In genomic region chr4:122309988-122310626, GRCh38 we compare ENCODE assay signal across 9 cellular contexts.
DNase-seq lines count a peak whose midpoint lies in the region; ATAC-seq and TF ChIP-seq lines count a peak whose summit lies in the region.
"Had no signal": no experiment of that assay in that cellular context is flagged by ENCODE, and none has a peak within 500 bp of the region (broad histone marks: within the 10 kb centered on the region; RNA-seq: fewer than 3 reads in every experiment).

No MANE protein-coding gene starts in this region.

- no peaks in the 10 kb centered on the region for H3K27me3 ChIP-seq in gastrocnemius medialis

- no peaks in the 10 kb centered on the region for H3K4me1 ChIP-seq in gastrocnemius medialis

- ATAC-seq in stimulated activated memory B cell treated with anti-CD40 and anti-IgM and Interleukin-4, amounts not matched to agents 10 μg/mL and 1 μg/mL and 100 μg/mL, for 72 hours: no peak
- ATAC-seq in HG02610 (IDR thresholded peaks at IDR 0.05; ENCODE audit: unreplicated experiment): no peak
- no peak for ATAC-seq in gastrocnemius medialis
- ATAC-seq in activated naive CD4-positive, alpha-beta T cell treated with anti-CD3 and anti-CD28 coated beads, Interleukin-2, amount 50 U/mL, for 72 hours: no peak

- TF ChIP-seq CTCF in brain (conservative IDR thresholded peaks at IDR 0.05) (peak; percentile 58 to 76), nephron progenitor cell (IDR thresholded peaks at IDR 0.05) (peak; percentile 67), gastrocnemius medialis (IDR thresholded peaks at IDR 0.05 in 4 of 5, conservative IDR thresholded peaks at IDR 0.05 in 1 of 5) (peak in 1 of 5 experiments; percentile 35)

- H3K9me3 Mint-ChIP-seq in brain (no peaks in the 10 kb centered on the region), nephron progenitor cell (no peaks in the 10 kb centered on the region)
- no peaks in the 10 kb centered on the region for H3K9me3 Mint-ChIP-seq in stimulated activated memory B cell treated with anti-CD40 and anti-IgM and Interleukin-4, amounts not matched to agents 10 μg/mL and 1 μg/mL and 100 μg/mL, for 72 hours
- H3K9me3 Mint-ChIP-seq in activated naive CD4-positive, alpha-beta T cell treated with anti-CD3 and anti-CD28 coated beads, Interleukin-2, amount 50 U/mL, for 72 hours: no peaks in the 10 kb centered on the region

- no peaks in the 10 kb centered on the region for H3K9me3 ChIP-seq in gastrocnemius medialis

- H3K27ac ChIP-seq in gastrocnemius medialis: no peak overlapping the region

- H3K27me3 Mint-ChIP-seq in brain (no peaks in the 10 kb centered on the region), nephron progenitor cell (ENCODE audit: low read depth, poor library complexity) (no peaks in the 10 kb centered on the region)
- H3K27me3 Mint-ChIP-seq in stimulated activated memory B cell treated with anti-CD40 and anti-IgM and Interleukin-4, amounts not matched to agents 10 μg/mL and 1 μg/mL and 100 μg/mL, for 72 hours: no peaks in the 10 kb centered on the region

- peaks cover 41% of the 10 kb centered on the region for H3K36me3 Mint-ChIP-seq in brain
- H3K36me3 Mint-ChIP-seq in nephron progenitor cell (ENCODE audit: low read depth): peaks cover 21% of the 10 kb centered on the region
- peaks cover 24% of the 10 kb centered on the region for H3K36me3 Mint-ChIP-seq in stimulated activated memory B cell treated with anti-CD40 and anti-IgM and Interleukin-4, amounts not matched to agents 10 μg/mL and 1 μg/mL and 100 μg/mL, for 72 hours
- peaks cover 0 to 6% of the 10 kb centered on the region in 2 donors for H3K36me3 Mint-ChIP-seq in activated naive CD4-positive, alpha-beta T cell treated with anti-CD3 and anti-CD28 coated beads, Interleukin-2, amount 50 U/mL, for 72 hours

- H3K4me1 Mint-ChIP-seq in brain (no peaks in the 10 kb centered on the region), nephron progenitor cell (no peaks in the 10 kb centered on the region)
- no peaks in the 10 kb centered on the region for H3K4me1 Mint-ChIP-seq in stimulated activated memory B cell treated with anti-CD40 and anti-IgM and Interleukin-4, amounts not matched to agents 10 μg/mL and 1 μg/mL and 100 μg/mL, for 72 hours

- DNase-seq in EL (peak; percentile 5), M059J (ENCODE audit: low read depth) (peak; percentile 2), nephron progenitor cell (no peak), gastrocnemius medialis (no peak)
- no peak for DNase-seq in activated naive CD4-positive, alpha-beta T cell treated with anti-CD3 and anti-CD28 coated beads, Interleukin-2, amount 50 U/mL, for 72 hours (ENCODE audit: low spot score in 2 of 2)
- DNase-seq: anterior cingulate cortex had no signal

- H3K4me3 Mint-ChIP-seq in brain (no peak overlapping the region), nephron progenitor cell (no peak overlapping the region)
- H3K4me3 Mint-ChIP-seq in stimulated activated memory B cell treated with anti-CD40 and anti-IgM and Interleukin-4, amounts not matched to agents 10 μg/mL and 1 μg/mL and 100 μg/mL, for 72 hours: no peak overlapping the region

- H3K36me3 ChIP-seq in gastrocnemius medialis: peaks cover 0 to 52% of the 10 kb centered on the region in 2 donors

- intact Hi-C loops in gastrocnemius medialis (cut with DNase I; ENCODE audit: low total_unique reads): no loop called here

- in situ Hi-C loops in gastrocnemius medialis (cut with MboI; ENCODE audit: low sequenced_read_pairs in 4 of 4): no loop called here

- no peak for TF ChIP-seq POLR2A in gastrocnemius medialis (IDR thresholded peaks at IDR 0.05)

- H3K4me3 ChIP-seq in gastrocnemius medialis: no peak overlapping the region

- no peak overlapping the region for H3K27ac Mint-ChIP-seq in brain
- H3K27ac Mint-ChIP-seq in nephron progenitor cell: no peak overlapping the region
- no peak overlapping the region for H3K27ac Mint-ChIP-seq in stimulated activated memory B cell treated with anti-CD40 and anti-IgM and Interleukin-4, amounts not matched to agents 10 μg/mL and 1 μg/mL and 100 μg/mL, for 72 hours
- no peak overlapping the region for H3K27ac Mint-ChIP-seq in activated naive CD4-positive, alpha-beta T cell treated with anti-CD3 and anti-CD28 coated beads, Interleukin-2, amount 50 U/mL, for 72 hours

Comparison
In these comparisons a context has a peak if more than half of its experiments do, and no peak if none do; other contexts are left out.
1. DNase-seq: peak in EL (single experiment) and M059J (single experiment); none in nephron progenitor cell (single experiment), gastrocnemius medialis (0 of 2) and activated naive CD4-positive, alpha-beta T cell treated with anti-CD3 and anti-CD28 coated beads, Interleukin-2, amount 50 U/mL, for 72 hours (0 of 2).